In the genomic region with DNA sequence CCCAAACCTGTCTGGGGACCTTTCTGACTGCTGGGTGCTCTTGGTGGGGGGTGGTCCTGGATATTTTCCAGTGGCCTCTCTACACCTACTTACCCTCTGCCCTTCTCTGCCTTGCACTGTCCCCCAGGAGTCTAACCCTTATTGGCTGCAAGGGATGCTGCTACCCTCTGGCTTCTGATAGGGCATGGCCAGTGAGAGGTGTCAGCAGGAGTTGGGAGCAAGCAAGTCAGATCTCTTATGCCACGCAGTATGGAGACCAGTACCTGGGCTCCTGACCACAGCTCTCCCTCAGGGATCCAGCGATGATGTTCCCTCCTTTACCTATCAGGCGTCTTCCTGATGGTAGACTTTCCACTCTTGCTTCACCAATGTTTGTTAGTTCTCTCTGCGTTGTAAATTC, we compare ENCODE assay signal across 17 cellular contexts.
DNase-seq lines count a peak whose midpoint lies in the region; ATAC-seq and TF ChIP-seq lines count a peak whose summit lies in the region.
"Had no signal": no experiment of that assay in that cellular context is flagged by ENCODE, and none has a peak within 500 bp of the region (broad histone marks: within the 10 kb centered on the region; RNA-seq: fewer than 3 reads in every experiment).

No MANE protein-coding gene starts in this region.

- H3K23ac ChIP-seq in neuronal stem cell (ENCODE audit: low read depth, low read length, poor library complexity): no peak overlapping the region

- peaks cover 2% of the 10 kb centered on the region for H3K36me3 Mint-ChIP-seq in activated CD4-positive, alpha-beta T cell treated with anti-CD3 and anti-CD28 coated beads, Interleukin-2, amount 10 ng/mL, durations not matched to agents 7 days and 5 days (ENCODE audit: low read depth)
- H3K36me3 Mint-ChIP-seq in CD8-positive, alpha-beta memory T cell: no peaks in the 10 kb centered on the region
- no peaks in the 10 kb centered on the region for H3K36me3 Mint-ChIP-seq in activated CD8-positive, alpha-beta T cell treated with anti-CD3 and anti-CD28 coated beads, Interleukin-2, amount 10 ng/mL, durations not matched to agents 7 days and 5 days (ENCODE audit: low read depth)

- no peak overlapping the region for H4K8ac ChIP-seq in neuronal stem cell (ENCODE audit: low read depth, low read length)

- H3K18ac ChIP-seq in neuronal stem cell (ENCODE audit: low read length): peak overlapping the region; percentile 8

- intact Hi-C loops in colonic mucosa (cut with DNase I): no loop called here

- no peak overlapping the region for H2BK120ac ChIP-seq in neuronal stem cell (ENCODE audit: low read depth, low read length)

- H3K9ac ChIP-seq in neuronal stem cell (ENCODE audit: low read depth, low read length, poor library complexity): no peak overlapping the region
- H3K9ac ChIP-seq in colonic mucosa (ENCODE audit: low read depth in 2 of 2, low read length in 2 of 2): no peak overlapping the region

- H3K27me3 ChIP-seq in CD8-positive, alpha-beta memory T cell (ENCODE audit: insufficient read depth, low read length, poor library complexity, severe bottlenecking): no peaks in the 10 kb centered on the region
- H3K27me3 ChIP-seq in neuronal stem cell (ENCODE audit: control insufficient read depth in 3 of 3, insufficient read depth in 3 of 3, low read depth in 1 of 3, low read length in 3 of 3): no peaks in the 10 kb centered on the region
- no peaks in the 10 kb centered on the region for H3K27me3 ChIP-seq in colonic mucosa

- H3K9me3 ChIP-seq in CD8-positive, alpha-beta memory T cell (ENCODE audit: low read length): peaks cover 4% of the 10 kb centered on the region
- H3K9me3 ChIP-seq in neuronal stem cell (replicated peaks in 1 of 2; ENCODE audit: control insufficient read depth in 2 of 2, insufficient read depth in 1 of 2, low read depth in 1 of 2, low read length in 2 of 2) (no peaks in the 10 kb centered on the region), colonic mucosa (no peaks in the 10 kb centered on the region)

- H2BK12ac ChIP-seq in neuronal stem cell (ENCODE audit: low read length): no peak overlapping the region

- CTCF ChIA-PET in activated CD4-positive, alpha-beta T cell treated with anti-CD3 and anti-CD28 coated beads, Interleukin-2, amount 10 ng/mL, durations not matched to agents 7 days and 5 days (lab: Charles Lee): no interaction called here
- CTCF ChIA-PET in CD8-positive, alpha-beta memory T cell (lab: Charles Lee): no interaction called here
- CTCF ChIA-PET in activated CD8-positive, alpha-beta T cell treated with anti-CD3 and anti-CD28 coated beads, Interleukin-2, amount 10 ng/mL, durations not matched to agents 7 days and 5 days (lab: Charles Lee): interaction anchor here (1.0 to 2.2 kb wide), 3 partner anchors 8 to 63 kb away, joined by 3 to 8 read pairs (median 3); no protein-coding TSS in a partner anchor

- no peaks in the 10 kb centered on the region for H3K27me3 Mint-ChIP-seq in activated CD4-positive, alpha-beta T cell treated with anti-CD3 and anti-CD28 coated beads, Interleukin-2, amount 10 ng/mL, durations not matched to agents 7 days and 5 days
- no peaks in the 10 kb centered on the region for H3K27me3 Mint-ChIP-seq in CD8-positive, alpha-beta memory T cell
- no peaks in the 10 kb centered on the region for H3K27me3 Mint-ChIP-seq in activated CD8-positive, alpha-beta T cell treated with anti-CD3 and anti-CD28 coated beads, Interleukin-2, amount 10 ng/mL, durations not matched to agents 7 days and 5 days (ENCODE audit: low read depth)

- no CpG with 5 or more reads among the region's 4 CpGs for WGBS in neuronal stem cell (ENCODE audit: extremely low coverage in 2 of 2, insufficient read length in 2 of 2, insufficient replicate concordance in 1 of 2), 2 donors

- no peak overlapping the region for H2BK15ac ChIP-seq in neuronal stem cell (ENCODE audit: low read length)

- no peak for ATAC-seq in activated CD8-positive, alpha-beta T cell treated with anti-CD3 and anti-CD28 coated beads, Interleukin-2, amount 10 ng/mL, durations not matched to agents 7 days and 5 days
- no peak for ATAC-seq in GM21576 (IDR thresholded peaks at IDR 0.05; ENCODE audit: unreplicated experiment)
- ATAC-seq: GM23338, PC-3 had no signal

- H3K4me1 ChIP-seq in CD8-positive, alpha-beta memory T cell (ENCODE audit: insufficient read depth, low read length): peaks cover 52% of the 10 kb centered on the region
- H3K4me1 ChIP-seq in neuronal stem cell (ENCODE audit: control insufficient read depth in 2 of 2, insufficient read depth in 1 of 2, low read depth in 1 of 2, low read length in 2 of 2) (no peaks in the 10 kb centered on the region), colonic mucosa (no peaks in the 10 kb centered on the region)

- no peak overlapping the region for H4K91ac ChIP-seq in neuronal stem cell (ENCODE audit: low read depth, low read length, poor library complexity)

- no peak overlapping the region for H3K4ac ChIP-seq in neuronal stem cell (ENCODE audit: low read length)

- POLR2A ChIA-PET in activated CD4-positive, alpha-beta T cell treated with anti-CD3 and anti-CD28 coated beads, Interleukin-2, amount 10 ng/mL, durations not matched to agents 7 days and 5 days (lab: Charles Lee): no interaction called here
- POLR2A ChIA-PET in CD8-positive, alpha-beta memory T cell (lab: Charles Lee): no interaction called here
- POLR2A ChIA-PET in activated CD8-positive, alpha-beta T cell treated with anti-CD3 and anti-CD28 coated beads, Interleukin-2, amount 10 ng/mL, durations not matched to agents 7 days and 5 days (lab: Charles Lee): interaction anchor here (0.7 kb wide), 1 partner anchor 35 kb away, joined by 3 read pairs; no protein-coding TSS in a partner anchor

- no peak overlapping the region for H2BK5ac ChIP-seq in neuronal stem cell (ENCODE audit: low read length)

- no peaks in the 10 kb centered on the region for H3K36me3 ChIP-seq in CD8-positive, alpha-beta memory T cell (ENCODE audit: insufficient read depth, low read length)
- H3K36me3 ChIP-seq in neuronal stem cell (replicated peaks in 1 of 2; ENCODE audit: control insufficient read depth in 2 of 2, insufficient read depth in 2 of 2, low read length in 2 of 2): no peaks in the 10 kb centered on the region
- H3K36me3 ChIP-seq in colonic mucosa: no peaks in the 10 kb centered on the region

- H3K27ac ChIP-seq in CD8-positive, alpha-beta memory T cell (ENCODE audit: low read depth, low read length): no peak overlapping the region
- H3K27ac ChIP-seq in neuronal stem cell (replicated peaks; ENCODE audit: low read length) (no peak overlapping the region), colonic mucosa (no peak overlapping the region)
- H3K27ac ChIP-seq: C4-2B had no signal

- DNase-seq in activated CD4-positive, alpha-beta T cell treated with anti-CD3 and anti-CD28 coated beads, Interleukin-2, amount 10 ng/mL, durations not matched to agents 7 days and 5 days: no peak
- DNase-seq in activated CD4-positive, alpha-beta T cell treated with anti-CD3 and anti-CD28 coated beads, Interleukin-2, amount 50 U/mL, for 48 hours: no peak
- no peak for DNase-seq in CD8-positive, alpha-beta memory T cell
- DNase-seq in activated CD8-positive, alpha-beta T cell treated with anti-CD3 and anti-CD28 coated beads, Interleukin-2, amount 10 ng/mL, durations not matched to agents 7 days and 5 days: no peak
- DNase-seq in neuronal stem cell (ENCODE audit: low spot score) (no peak), colonic mucosa (no peak), cerebellar cortex (ENCODE audit: low spot score) (no peak)
- DNase-seq: DMS79; NCI-H1436; NCI-H2081; NCI-H345; NCI-H526 treated with DMSO at 0.1 percent for 48 hours; NK-92 treated with Interleukin-12 subunit alpha and Interleukin-12 subunit beta, amount 100 ng/mL, for 24 hours; PC-3 had no signal

- no peak overlapping the region for H3K4me2 ChIP-seq in neuronal stem cell (ENCODE audit: insufficient read depth, low read length, poor library complexity, severe bottlenecking)
- H3K4me2 ChIP-seq: GM23338 had no signal

- H3K4me3 ChIP-seq in CD8-positive, alpha-beta memory T cell (ENCODE audit: low read length): peak overlapping the region; percentile 40
- H3K4me3 ChIP-seq in neuronal stem cell (ENCODE audit: low read length in 2 of 2) (no peak overlapping the region), colonic mucosa (no peak overlapping the region)
- H3K4me3 ChIP-seq: GM23338 had no signal

- H3K9me3 Mint-ChIP-seq in activated CD4-positive, alpha-beta T cell treated with anti-CD3 and anti-CD28 coated beads, Interleukin-2, amount 10 ng/mL, durations not matched to agents 7 days and 5 days: peaks cover 2% of the 10 kb centered on the region
- H3K9me3 Mint-ChIP-seq in CD8-positive, alpha-beta memory T cell: peaks cover 0 to 2% (median 0%) of the 10 kb centered on the region in 5 donors
- H3K9me3 Mint-ChIP-seq in activated CD8-positive, alpha-beta T cell treated with anti-CD3 and anti-CD28 coated beads, Interleukin-2, amount 10 ng/mL, durations not matched to agents 7 days and 5 days (ENCODE audit: insufficient read depth): no peaks in the 10 kb centered on the region

- no peak overlapping the region for H2AFZ ChIP-seq in neuronal stem cell (ENCODE audit: low read length)
- H2AFZ ChIP-seq: GM23338 had no signal

- no peaks in the 10 kb centered on the region for H3K79me1 ChIP-seq in neuronal stem cell (ENCODE audit: low read depth, low read length)

- no peak overlapping the region for H2AK5ac ChIP-seq in neuronal stem cell (ENCODE audit: low read depth, low read length)

- H3K14ac ChIP-seq in neuronal stem cell (ENCODE audit: low read length): peak overlapping the region; percentile 32

- H3K4me1 Mint-ChIP-seq in activated CD4-positive, alpha-beta T cell treated with anti-CD3 and anti-CD28 coated beads, Interleukin-2, amount 10 ng/mL, durations not matched to agents 7 days and 5 days: peaks cover 39% of the 10 kb centered on the region
- peaks cover 2 to 42% (median 3%) of the 10 kb centered on the region in 3 donors for H3K4me1 Mint-ChIP-seq in CD8-positive, alpha-beta memory T cell
- H3K4me1 Mint-ChIP-seq in activated CD8-positive, alpha-beta T cell treated with anti-CD3 and anti-CD28 coated beads, Interleukin-2, amount 10 ng/mL, durations not matched to agents 7 days and 5 days (ENCODE audit: low read depth): peaks cover 32% of the 10 kb centered on the region
- H3K4me1 Mint-ChIP-seq: GM23338 had no signal

- H3K4me3 Mint-ChIP-seq in activated CD4-positive, alpha-beta T cell treated with anti-CD3 and anti-CD28 coated beads, Interleukin-2, amount 10 ng/mL, durations not matched to agents 7 days and 5 days: no peak overlapping the region
- peak overlapping the region in 1 of 7 donors; percentile 10 for H3K4me3 Mint-ChIP-seq in CD8-positive, alpha-beta memory T cell
- no peak overlapping the region for H3K4me3 Mint-ChIP-seq in activated CD8-positive, alpha-beta T cell treated with anti-CD3 and anti-CD28 coated beads, Interleukin-2, amount 10 ng/mL, durations not matched to agents 7 days and 5 days
- H3K4me3 Mint-ChIP-seq: GM23338 had no signal

- peak overlapping the region; percentile 71 for H3K27ac Mint-ChIP-seq in activated CD4-positive, alpha-beta T cell treated with anti-CD3 and anti-CD28 coated beads, Interleukin-2, amount 10 ng/mL, durations not matched to agents 7 days and 5 days
- H3K27ac Mint-ChIP-seq in CD8-positive, alpha-beta memory T cell: peak overlapping the region in 6 of 8 donors; percentile 30 to 91 (median 78)
- H3K27ac Mint-ChIP-seq in activated CD8-positive, alpha-beta T cell treated with anti-CD3 and anti-CD28 coated beads, Interleukin-2, amount 10 ng/mL, durations not matched to agents 7 days and 5 days: peak overlapping the region; percentile 76
- H3K27ac Mint-ChIP-seq: GM23338 had no signal

- no peak for TF ChIP-seq CTCF in colonic mucosa (IDR thresholded peaks at IDR 0.05)
